ENCODE assay signal across 1 cellular context in the genomic region with DNA sequence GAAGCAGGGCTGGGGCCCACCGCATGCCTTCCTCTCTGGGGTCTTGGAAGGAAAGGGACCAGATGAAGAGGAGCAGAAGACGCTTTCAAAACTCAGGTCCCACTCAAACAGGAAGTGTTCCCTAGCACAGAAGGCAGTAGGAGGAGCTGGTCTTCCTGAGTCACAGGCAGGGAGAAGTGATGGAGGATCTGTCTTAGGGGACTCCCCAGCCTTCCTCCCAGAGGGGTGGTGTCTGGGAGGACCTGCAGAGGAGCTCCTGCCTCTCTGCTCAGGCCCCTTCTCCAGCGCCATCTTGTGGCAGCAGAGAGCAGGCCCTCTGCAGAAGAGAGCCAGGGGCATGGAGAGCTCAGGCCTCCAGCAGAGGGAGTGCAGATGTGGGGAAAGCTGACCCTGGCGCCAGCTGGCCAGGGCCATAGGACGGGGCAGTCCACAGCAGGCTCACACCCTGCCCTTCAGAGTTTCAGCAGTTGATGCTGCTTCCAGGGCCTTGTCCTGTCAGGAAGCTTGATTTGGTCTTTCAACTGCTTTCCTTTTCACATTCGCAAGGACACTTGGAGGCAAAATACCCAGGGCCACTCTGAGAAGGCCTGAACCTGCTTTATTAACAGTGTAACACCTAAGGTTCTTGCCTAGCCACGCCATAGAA.
A peak's percentile ranks its signal among the peaks of the same experiment; 100 is the strongest.
TF ChIP-seq lines count a peak whose summit lies in the region.

No MANE protein-coding gene starts in this region.

TF ChIP-seq in HepG2, 621 proteins besides CTCF, POLR2A, EP300 and RAD21 (continued from another document and continues in another):
- TF ChIP-seq ZNF598 (CRISPR knock-in tag; IDR thresholded peaks at IDR 0.05; ENCODE audit: borderline replicate concordance) (0 out of 2 replicates have a peak, but pooled peaks have one; percentile 35), RXRA (CRISPR knock-in tag; IDR thresholded peaks at IDR 0.05) (peak; percentile 35; the same call in 1 of the 2 replicates), NRL (CRISPR knock-in tag; IDR thresholded peaks at IDR 0.05; ENCODE audit: borderline replicate concordance) (0 out of 2 replicates have a peak, but pooled peaks have one; percentile 42), MEIS1 (CRISPR knock-in tag; IDR thresholded peaks at IDR 0.05; ENCODE audit: borderline replicate concordance) (no peak), MIER2 (CRISPR knock-in tag; IDR thresholded peaks at IDR 0.05) (no peak), KLF9 (CRISPR knock-in tag; IDR thresholded peaks at IDR 0.05; ENCODE audit: low read depth) (no peak), STAG1 (CRISPR knock-in tag; IDR thresholded peaks at IDR 0.05) (peak; percentile 57), ZNF788 (CRISPR knock-in tag; IDR thresholded peaks at IDR 0.05; ENCODE audit: borderline replicate concordance) (peak; percentile 58; the same call in 1 of the 2 replicates), THAP11 (CRISPR knock-in tag; IDR thresholded peaks at IDR 0.05) (peak; percentile 30; the same call in 1 of the 2 replicates), TARDBP (CRISPR knock-in tag; IDR thresholded peaks at IDR 0.05) (0 out of 2 replicates have a peak, but pooled peaks have one; percentile 27), GATAD2A (CRISPR knock-in tag; IDR thresholded peaks at IDR 0.05) (0 out of 2 replicates have a peak, but pooled peaks have one; percentile 24), ZNF564 (CRISPR knock-in tag; IDR thresholded peaks at IDR 0.05) (0 out of 2 replicates have a peak, but pooled peaks have one; percentile 34), ELF3 (CRISPR knock-in tag; IDR thresholded peaks at IDR 0.05) (0 out of 2 replicates have a peak, but pooled peaks have one; percentile 24), YY1 (IDR thresholded peaks at IDR 0.05; ENCODE audit: insufficient read depth, insufficient replicate concordance, low read depth, low read length) (peak; percentile 29), RXRB (CRISPR knock-in tag; IDR thresholded peaks at IDR 0.05; ENCODE audit: borderline replicate concordance) (peak; percentile 21; the same call in 1 of the 2 replicates)
- TF ChIP-seq, protein P1, sequence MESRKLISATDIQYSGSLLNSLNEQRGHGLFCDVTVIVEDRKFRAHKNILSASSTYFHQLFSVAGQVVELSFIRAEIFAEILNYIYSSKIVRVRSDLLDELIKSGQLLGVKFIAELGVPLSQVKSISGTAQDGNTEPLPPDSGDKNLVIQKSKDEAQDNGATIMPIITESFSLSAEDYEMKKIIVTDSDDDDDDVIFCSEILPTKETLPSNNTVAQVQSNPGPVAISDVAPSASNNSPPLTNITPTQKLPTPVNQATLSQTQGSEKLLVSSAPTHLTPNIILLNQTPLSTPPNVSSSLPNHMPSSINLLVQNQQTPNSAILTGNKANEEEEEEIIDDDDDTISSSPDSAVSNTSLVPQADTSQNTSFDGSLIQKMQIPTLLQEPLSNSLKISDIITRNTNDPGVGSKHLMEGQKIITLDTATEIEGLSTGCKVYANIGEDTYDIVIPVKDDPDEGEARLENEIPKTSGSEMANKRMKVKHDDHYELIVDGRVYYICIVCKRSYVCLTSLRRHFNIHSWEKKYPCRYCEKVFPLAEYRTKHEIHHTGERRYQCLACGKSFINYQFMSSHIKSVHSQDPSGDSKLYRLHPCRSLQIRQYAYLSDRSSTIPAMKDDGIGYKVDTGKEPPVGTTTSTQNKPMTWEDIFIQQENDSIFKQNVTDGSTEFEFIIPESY (CRISPR knock-in tag; IDR thresholded peaks at IDR 0.05), result 0 out of 2 replicates have a peak, but pooled peaks have one; percentile 43
- TF ChIP-seq, protein P2, sequence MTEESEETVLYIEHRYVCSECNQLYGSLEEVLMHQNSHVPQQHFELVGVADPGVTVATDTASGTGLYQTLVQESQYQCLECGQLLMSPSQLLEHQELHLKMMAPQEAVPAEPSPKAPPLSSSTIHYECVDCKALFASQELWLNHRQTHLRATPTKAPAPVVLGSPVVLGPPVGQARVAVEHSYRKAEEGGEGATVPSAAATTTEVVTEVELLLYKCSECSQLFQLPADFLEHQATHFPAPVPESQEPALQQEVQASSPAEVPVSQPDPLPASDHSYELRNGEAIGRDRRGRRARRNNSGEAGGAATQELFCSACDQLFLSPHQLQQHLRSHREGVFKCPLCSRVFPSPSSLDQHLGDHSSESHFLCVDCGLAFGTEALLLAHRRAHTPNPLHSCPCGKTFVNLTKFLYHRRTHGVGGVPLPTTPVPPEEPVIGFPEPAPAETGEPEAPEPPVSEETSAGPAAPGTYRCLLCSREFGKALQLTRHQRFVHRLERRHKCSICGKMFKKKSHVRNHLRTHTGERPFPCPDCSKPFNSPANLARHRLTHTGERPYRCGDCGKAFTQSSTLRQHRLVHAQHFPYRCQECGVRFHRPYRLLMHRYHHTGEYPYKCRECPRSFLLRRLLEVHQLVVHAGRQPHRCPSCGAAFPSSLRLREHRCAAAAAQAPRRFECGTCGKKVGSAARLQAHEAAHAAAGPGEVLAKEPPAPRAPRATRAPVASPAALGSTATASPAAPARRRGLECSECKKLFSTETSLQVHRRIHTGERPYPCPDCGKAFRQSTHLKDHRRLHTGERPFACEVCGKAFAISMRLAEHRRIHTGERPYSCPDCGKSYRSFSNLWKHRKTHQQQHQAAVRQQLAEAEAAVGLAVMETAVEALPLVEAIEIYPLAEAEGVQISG (CRISPR knock-in tag; IDR thresholded peaks at IDR 0.05), result peak; percentile 39; the same call in 1 of the 2 replicates
- TF ChIP-seq, protein P3, sequence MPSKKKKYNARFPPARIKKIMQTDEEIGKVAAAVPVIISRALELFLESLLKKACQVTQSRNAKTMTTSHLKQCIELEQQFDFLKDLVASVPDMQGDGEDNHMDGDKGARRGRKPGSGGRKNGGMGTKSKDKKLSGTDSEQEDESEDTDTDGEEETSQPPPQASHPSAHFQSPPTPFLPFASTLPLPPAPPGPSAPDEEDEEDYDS (CRISPR knock-in tag; IDR thresholded peaks at IDR 0.05), result no peak
- TF ChIP-seq, protein P4, sequence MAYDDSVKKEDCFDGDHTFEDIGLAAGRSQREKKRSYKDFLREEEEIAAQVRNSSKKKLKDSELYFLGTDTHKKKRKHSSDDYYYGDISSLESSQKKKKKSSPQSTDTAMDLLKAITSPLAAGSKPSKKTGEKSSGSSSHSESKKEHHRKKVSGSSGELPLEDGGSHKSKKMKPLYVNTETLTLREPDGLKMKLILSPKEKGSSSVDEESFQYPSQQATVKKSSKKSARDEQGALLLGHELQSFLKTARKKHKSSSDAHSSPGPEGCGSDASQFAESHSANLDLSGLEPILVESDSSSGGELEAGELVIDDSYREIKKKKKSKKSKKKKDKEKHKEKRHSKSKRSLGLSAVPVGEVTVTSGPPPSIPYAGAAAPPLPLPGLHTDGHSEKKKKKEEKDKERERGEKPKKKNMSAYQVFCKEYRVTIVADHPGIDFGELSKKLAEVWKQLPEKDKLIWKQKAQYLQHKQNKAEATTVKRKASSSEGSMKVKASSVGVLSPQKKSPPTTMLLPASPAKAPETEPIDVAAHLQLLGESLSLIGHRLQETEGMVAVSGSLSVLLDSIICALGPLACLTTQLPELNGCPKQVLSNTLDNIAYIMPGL (CRISPR knock-in tag; IDR thresholded peaks at IDR 0.05; ENCODE audit: borderline replicate concordance in 1 of 2, low read depth in 1 of 2), result peak; percentile 76 to 80; a peak in 2 of 4 replicates
- TF ChIP-seq, protein P5, sequence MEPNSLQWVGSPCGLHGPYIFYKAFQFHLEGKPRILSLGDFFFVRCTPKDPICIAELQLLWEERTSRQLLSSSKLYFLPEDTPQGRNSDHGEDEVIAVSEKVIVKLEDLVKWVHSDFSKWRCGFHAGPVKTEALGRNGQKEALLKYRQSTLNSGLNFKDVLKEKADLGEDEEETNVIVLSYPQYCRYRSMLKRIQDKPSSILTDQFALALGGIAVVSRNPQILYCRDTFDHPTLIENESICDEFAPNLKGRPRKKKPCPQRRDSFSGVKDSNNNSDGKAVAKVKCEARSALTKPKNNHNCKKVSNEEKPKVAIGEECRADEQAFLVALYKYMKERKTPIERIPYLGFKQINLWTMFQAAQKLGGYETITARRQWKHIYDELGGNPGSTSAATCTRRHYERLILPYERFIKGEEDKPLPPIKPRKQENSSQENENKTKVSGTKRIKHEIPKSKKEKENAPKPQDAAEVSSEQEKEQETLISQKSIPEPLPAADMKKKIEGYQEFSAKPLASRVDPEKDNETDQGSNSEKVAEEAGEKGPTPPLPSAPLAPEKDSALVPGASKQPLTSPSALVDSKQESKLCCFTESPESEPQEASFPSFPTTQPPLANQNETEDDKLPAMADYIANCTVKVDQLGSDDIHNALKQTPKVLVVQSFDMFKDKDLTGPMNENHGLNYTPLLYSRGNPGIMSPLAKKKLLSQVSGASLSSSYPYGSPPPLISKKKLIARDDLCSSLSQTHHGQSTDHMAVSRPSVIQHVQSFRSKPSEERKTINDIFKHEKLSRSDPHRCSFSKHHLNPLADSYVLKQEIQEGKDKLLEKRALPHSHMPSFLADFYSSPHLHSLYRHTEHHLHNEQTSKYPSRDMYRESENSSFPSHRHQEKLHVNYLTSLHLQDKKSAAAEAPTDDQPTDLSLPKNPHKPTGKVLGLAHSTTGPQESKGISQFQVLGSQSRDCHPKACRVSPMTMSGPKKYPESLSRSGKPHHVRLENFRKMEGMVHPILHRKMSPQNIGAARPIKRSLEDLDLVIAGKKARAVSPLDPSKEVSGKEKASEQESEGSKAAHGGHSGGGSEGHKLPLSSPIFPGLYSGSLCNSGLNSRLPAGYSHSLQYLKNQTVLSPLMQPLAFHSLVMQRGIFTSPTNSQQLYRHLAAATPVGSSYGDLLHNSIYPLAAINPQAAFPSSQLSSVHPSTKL (CRISPR knock-in tag; IDR thresholded peaks at IDR 0.05), result 0 out of 2 replicates have a peak, but pooled peaks have one; percentile 16
- TF ChIP-seq, protein P6, sequence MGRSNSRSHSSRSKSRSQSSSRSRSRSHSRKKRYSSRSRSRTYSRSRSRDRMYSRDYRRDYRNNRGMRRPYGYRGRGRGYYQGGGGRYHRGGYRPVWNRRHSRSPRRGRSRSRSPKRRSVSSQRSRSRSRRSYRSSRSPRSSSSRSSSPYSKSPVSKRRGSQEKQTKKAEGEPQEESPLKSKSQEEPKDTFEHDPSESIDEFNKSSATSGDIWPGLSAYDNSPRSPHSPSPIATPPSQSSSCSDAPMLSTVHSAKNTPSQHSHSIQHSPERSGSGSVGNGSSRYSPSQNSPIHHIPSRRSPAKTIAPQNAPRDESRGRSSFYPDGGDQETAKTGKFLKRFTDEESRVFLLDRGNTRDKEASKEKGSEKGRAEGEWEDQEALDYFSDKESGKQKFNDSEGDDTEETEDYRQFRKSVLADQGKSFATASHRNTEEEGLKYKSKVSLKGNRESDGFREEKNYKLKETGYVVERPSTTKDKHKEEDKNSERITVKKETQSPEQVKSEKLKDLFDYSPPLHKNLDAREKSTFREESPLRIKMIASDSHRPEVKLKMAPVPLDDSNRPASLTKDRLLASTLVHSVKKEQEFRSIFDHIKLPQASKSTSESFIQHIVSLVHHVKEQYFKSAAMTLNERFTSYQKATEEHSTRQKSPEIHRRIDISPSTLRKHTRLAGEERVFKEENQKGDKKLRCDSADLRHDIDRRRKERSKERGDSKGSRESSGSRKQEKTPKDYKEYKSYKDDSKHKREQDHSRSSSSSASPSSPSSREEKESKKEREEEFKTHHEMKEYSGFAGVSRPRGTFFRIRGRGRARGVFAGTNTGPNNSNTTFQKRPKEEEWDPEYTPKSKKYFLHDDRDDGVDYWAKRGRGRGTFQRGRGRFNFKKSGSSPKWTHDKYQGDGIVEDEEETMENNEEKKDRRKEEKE (IDR thresholded peaks at IDR 0.05), result no peak
- TF ChIP-seq, protein P7, sequence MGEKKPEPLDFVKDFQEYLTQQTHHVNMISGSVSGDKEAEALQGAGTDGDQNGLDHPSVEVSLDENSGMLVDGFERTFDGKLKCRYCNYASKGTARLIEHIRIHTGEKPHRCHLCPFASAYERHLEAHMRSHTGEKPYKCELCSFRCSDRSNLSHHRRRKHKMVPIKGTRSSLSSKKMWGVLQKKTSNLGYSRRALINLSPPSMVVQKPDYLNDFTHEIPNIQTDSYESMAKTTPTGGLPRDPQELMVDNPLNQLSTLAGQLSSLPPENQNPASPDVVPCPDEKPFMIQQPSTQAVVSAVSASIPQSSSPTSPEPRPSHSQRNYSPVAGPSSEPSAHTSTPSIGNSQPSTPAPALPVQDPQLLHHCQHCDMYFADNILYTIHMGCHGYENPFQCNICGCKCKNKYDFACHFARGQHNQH (CRISPR knock-in tag; IDR thresholded peaks at IDR 0.05), result peak; percentile 49; the same call in 1 of the 2 replicates
- TF ChIP-seq, protein P8, sequence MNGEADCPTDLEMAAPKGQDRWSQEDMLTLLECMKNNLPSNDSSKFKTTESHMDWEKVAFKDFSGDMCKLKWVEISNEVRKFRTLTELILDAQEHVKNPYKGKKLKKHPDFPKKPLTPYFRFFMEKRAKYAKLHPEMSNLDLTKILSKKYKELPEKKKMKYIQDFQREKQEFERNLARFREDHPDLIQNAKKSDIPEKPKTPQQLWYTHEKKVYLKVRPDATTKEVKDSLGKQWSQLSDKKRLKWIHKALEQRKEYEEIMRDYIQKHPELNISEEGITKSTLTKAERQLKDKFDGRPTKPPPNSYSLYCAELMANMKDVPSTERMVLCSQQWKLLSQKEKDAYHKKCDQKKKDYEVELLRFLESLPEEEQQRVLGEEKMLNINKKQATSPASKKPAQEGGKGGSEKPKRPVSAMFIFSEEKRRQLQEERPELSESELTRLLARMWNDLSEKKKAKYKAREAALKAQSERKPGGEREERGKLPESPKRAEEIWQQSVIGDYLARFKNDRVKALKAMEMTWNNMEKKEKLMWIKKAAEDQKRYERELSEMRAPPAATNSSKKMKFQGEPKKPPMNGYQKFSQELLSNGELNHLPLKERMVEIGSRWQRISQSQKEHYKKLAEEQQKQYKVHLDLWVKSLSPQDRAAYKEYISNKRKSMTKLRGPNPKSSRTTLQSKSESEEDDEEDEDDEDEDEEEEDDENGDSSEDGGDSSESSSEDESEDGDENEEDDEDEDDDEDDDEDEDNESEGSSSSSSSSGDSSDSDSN (CRISPR knock-in tag; IDR thresholded peaks at IDR 0.05), result peak; percentile 48; the same call in 1 of the 2 replicates
